In the genomic region with DNA sequence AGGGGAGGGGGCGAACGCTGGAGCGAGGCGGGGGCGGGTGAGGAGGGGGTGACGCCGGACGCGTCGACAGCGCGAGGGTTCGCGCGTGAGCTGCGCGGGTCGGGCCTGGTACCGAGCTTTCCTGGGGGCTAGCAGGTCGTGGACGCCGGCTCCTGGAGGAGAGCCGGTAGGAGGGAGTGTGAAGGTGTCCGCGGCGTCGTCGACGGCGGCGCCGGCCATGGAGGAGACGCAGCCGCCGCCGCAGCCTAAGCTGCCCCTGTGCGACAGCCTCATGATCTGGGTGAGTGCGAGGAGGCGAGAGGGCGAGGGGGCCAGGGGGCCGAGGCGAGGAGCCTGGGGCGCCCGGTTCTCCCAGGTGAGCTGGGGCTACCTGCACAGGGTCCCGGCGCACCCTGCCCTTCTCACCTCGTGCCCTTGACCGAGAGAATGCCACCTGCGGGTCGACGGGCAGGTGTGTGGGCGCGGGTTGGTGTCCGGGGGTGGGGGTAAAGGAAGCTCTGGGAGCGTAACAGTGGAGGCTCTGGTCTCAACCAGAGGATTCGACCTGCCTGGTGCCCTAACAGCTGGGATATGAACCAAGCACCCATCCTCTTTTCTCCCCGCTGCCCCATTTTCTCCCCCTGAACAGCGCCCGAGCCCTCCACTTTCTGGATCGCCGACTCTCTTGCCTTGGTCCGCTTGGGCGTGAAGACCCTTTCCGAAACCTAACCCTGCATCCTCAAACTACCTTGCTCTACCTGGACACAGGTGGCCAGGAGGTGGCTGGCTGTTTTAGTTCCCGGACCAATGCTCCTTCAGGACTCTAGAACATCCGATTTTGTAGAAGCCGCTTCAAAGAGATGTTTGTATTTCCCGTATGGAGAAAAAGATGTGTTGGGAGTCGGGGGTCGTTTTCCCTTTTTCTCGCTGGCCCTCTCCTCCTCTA, we compare ENCODE assay signal across 1 cellular context.
TF ChIP-seq lines count a peak whose summit lies in the region.

Gene HOOK1, plus strand, starts transcription at position 49 of the 925 bp plus-strand sequence. Its CDS starts 169 bp downstream, at position 218.

TF ChIP-seq in HepG2, 621 proteins besides CTCF, POLR2A, EP300 and RAD21 (continued from another document and continues in another):
- TF ChIP-seq NCOR1 (IDR thresholded peaks at IDR 0.05; ENCODE audit: borderline replicate concordance, low read length) (no peak), PCBP2 (optimal IDR thresholded peaks at IDR 0.05; ENCODE audit: low read depth, low read length, poor library complexity, severe bottlenecking) (no peak), TEAD2 (CRISPR knock-in tag; IDR thresholded peaks at IDR 0.05) (no peak), TP53 (CRISPR knock-in tag; conservative IDR thresholded peaks at IDR 0.05) (no peak), USF2 (IDR thresholded peaks at IDR 0.05; ENCODE audit: low read depth, low read length) (no peak), USF2 (CRISPR knock-in tag; IDR thresholded peaks at IDR 0.05; ENCODE audit: borderline replicate concordance) (no peak), DNMT1 (CRISPR knock-in tag; IDR thresholded peaks at IDR 0.05) (no peak), PCBP1 (IDR thresholded peaks at IDR 0.05; ENCODE audit: borderline replicate concordance, low read depth, low read length) (no peak), SMARCC2 (IDR thresholded peaks at IDR 0.05) (no peak), TEAD3 (CRISPR knock-in tag; optimal IDR thresholded peaks at IDR 0.05; ENCODE audit: borderline replicate concordance) (no peak), ZNF746 (CRISPR knock-in tag; IDR thresholded peaks at IDR 0.05) (peak; percentile 56; the same call in 1 of the 2 replicates), REL (CRISPR knock-in tag; conservative IDR thresholded peaks at IDR 0.05) (no peak), ZNF12 (CRISPR knock-in tag; IDR thresholded peaks at IDR 0.05) (0 out of 2 replicates have a peak, but pooled peaks have one; percentile 10), CAMTA2 (CRISPR knock-in tag; IDR thresholded peaks at IDR 0.05; ENCODE audit: borderline replicate concordance) (no peak), PITX1 (CRISPR knock-in tag; IDR thresholded peaks at IDR 0.05) (0 out of 2 replicates have a peak, but pooled peaks have one; percentile 31), JARID2 (CRISPR knock-in tag; IDR thresholded peaks at IDR 0.05; ENCODE audit: insufficient replicate concordance) (no peak), DZIP1 (CRISPR knock-in tag; IDR thresholded peaks at IDR 0.05) (peak; percentile 82; the same call in 1 of the 2 replicates), CHD4 (IDR thresholded peaks at IDR 0.05; ENCODE audit: borderline replicate concordance, low read length) (no peak), HMGXB3 (CRISPR knock-in tag; IDR thresholded peaks at IDR 0.05; ENCODE audit: borderline replicate concordance) (no peak), HMG20B (CRISPR knock-in tag; conservative IDR thresholded peaks at IDR 0.05) (no peak), CEBPB (IDR thresholded peaks at IDR 0.05; ENCODE audit: borderline replicate concordance, low read depth, low read length) (no peak), TEF (CRISPR knock-in tag; IDR thresholded peaks at IDR 0.05) (no peak), NKX3-1 (CRISPR knock-in tag; IDR thresholded peaks at IDR 0.05) (no peak), ZBTB37 (CRISPR knock-in tag; IDR thresholded peaks at IDR 0.05) (no peak)
- TF ChIP-seq, protein P1, sequence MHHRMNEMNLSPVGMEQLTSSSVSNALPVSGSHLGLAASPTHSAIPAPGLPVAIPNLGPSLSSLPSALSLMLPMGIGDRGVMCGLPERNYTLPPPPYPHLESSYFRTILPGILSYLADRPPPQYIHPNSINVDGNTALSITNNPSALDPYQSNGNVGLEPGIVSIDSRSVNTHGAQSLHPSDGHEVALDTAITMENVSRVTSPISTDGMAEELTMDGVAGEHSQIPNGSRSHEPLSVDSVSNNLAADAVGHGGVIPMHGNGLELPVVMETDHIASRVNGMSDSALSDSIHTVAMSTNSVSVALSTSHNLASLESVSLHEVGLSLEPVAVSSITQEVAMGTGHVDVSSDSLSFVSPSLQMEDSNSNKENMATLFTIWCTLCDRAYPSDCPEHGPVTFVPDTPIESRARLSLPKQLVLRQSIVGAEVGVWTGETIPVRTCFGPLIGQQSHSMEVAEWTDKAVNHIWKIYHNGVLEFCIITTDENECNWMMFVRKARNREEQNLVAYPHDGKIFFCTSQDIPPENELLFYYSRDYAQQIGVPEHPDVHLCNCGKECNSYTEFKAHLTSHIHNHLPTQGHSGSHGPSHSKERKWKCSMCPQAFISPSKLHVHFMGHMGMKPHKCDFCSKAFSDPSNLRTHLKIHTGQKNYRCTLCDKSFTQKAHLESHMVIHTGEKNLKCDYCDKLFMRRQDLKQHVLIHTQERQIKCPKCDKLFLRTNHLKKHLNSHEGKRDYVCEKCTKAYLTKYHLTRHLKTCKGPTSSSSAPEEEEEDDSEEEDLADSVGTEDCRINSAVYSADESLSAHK (CRISPR knock-in tag; IDR thresholded peaks at IDR 0.05; ENCODE audit: borderline replicate concordance) = no peak
- TF ChIP-seq, protein P2, sequence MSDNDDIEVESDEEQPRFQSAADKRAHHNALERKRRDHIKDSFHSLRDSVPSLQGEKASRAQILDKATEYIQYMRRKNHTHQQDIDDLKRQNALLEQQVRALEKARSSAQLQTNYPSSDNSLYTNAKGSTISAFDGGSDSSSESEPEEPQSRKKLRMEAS (IDR thresholded peaks at IDR 0.05) = peak; percentile 72; the same call in 1 of the 2 replicates
- TF ChIP-seq, protein P3, sequence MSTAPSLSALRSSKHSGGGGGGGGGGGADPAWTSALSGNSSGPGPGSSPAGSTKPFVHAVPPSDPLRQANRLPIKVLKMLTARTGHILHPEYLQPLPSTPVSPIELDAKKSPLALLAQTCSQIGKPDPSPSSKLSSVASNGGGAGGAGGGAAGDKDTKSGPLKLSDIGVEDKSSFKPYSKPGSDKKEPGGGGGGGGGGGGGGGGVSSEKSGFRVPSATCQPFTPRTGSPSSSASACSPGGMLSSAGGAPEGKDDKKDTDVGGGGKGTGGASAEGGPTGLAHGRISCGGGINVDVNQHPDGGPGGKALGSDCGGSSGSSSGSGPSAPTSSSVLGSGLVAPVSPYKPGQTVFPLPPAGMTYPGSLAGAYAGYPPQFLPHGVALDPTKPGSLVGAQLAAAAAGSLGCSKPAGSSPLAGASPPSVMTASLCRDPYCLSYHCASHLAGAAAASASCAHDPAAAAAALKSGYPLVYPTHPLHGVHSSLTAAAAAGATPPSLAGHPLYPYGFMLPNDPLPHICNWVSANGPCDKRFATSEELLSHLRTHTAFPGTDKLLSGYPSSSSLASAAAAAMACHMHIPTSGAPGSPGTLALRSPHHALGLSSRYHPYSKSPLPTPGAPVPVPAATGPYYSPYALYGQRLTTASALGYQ (CRISPR knock-in tag; IDR thresholded peaks at IDR 0.05) = no peak
- TF ChIP-seq, protein P4, sequence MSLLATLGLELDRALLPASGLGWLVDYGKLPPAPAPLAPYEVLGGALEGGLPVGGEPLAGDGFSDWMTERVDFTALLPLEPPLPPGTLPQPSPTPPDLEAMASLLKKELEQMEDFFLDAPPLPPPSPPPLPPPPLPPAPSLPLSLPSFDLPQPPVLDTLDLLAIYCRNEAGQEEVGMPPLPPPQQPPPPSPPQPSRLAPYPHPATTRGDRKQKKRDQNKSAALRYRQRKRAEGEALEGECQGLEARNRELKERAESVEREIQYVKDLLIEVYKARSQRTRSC (CRISPR knock-in tag; IDR thresholded peaks at IDR 0.05; ENCODE audit: low read depth) = no peak
- TF ChIP-seq, protein P5, sequence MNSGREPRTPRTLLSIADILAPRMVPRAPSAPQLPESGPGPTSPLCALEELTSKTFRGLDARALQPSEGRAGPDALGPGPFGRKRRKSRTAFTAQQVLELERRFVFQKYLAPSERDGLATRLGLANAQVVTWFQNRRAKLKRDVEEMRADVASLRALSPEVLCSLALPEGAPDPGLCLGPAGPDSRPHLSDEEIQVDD (CRISPR knock-in tag; IDR thresholded peaks at IDR 0.05; ENCODE audit: borderline replicate concordance) = 0 out of 2 replicates have a peak, but pooled peaks have one; percentile 41
